Comparison of ENCODE assay signal across 1 cellular context in the genomic region with DNA sequence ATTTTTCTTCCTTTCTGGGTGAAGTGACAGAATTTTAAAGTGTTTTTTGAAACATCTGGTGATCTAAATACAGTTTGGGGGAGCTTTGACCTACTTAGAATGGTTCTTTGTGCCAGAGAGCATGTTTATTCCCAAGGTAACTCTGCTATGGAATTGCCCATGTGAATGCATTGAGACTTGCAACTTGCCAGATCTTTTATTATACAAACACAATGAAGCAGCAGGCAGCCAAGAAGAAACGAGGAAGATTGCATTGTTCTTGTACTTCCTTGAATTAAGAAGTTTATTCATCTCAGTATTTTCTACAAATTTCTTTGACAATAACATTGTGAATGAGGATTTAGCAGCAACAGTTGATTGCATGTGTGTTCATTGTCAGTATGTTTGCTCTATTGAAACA.
TF ChIP-seq lines count a peak whose summit lies in the region.

No MANE protein-coding gene starts in this region.

TF ChIP-seq in HCT116, 20 proteins besides CTCF, POLR2A, EP300 and RAD21 (continued from another document):
- TF ChIP-seq, protein P1, sequence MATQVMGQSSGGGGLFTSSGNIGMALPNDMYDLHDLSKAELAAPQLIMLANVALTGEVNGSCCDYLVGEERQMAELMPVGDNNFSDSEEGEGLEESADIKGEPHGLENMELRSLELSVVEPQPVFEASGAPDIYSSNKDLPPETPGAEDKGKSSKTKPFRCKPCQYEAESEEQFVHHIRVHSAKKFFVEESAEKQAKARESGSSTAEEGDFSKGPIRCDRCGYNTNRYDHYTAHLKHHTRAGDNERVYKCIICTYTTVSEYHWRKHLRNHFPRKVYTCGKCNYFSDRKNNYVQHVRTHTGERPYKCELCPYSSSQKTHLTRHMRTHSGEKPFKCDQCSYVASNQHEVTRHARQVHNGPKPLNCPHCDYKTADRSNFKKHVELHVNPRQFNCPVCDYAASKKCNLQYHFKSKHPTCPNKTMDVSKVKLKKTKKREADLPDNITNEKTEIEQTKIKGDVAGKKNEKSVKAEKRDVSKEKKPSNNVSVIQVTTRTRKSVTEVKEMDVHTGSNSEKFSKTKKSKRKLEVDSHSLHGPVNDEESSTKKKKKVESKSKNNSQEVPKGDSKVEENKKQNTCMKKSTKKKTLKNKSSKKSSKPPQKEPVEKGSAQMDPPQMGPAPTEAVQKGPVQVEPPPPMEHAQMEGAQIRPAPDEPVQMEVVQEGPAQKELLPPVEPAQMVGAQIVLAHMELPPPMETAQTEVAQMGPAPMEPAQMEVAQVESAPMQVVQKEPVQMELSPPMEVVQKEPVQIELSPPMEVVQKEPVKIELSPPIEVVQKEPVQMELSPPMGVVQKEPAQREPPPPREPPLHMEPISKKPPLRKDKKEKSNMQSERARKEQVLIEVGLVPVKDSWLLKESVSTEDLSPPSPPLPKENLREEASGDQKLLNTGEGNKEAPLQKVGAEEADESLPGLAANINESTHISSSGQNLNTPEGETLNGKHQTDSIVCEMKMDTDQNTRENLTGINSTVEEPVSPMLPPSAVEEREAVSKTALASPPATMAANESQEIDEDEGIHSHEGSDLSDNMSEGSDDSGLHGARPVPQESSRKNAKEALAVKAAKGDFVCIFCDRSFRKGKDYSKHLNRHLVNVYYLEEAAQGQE (IDR thresholded peaks at IDR 0.05; ENCODE audit: low read depth) = no peak
- no peak for TF ChIP-seq CBX3 (IDR thresholded peaks at IDR 0.05; ENCODE audit: low read depth)
- TF ChIP-seq YY1 (IDR thresholded peaks at IDR 0.05; ENCODE audit: extremely low read depth, insufficient replicate concordance, low read depth, low read length) = no peak
- no peak for TF ChIP-seq TCF7L2 (IDR thresholded peaks at IDR 0.05; ENCODE audit: borderline replicate concordance, extremely low read depth, insufficient read depth, insufficient read length)
- no peak for TF ChIP-seq EGR1 (IDR thresholded peaks at IDR 0.05; ENCODE audit: low read depth)
- TF ChIP-seq SP1 (IDR thresholded peaks at IDR 0.05; ENCODE audit: low read depth) = no peak
